In genomic region chr3:12658593-12659058, GRCh38 we compare ENCODE assay signal across 10 cellular contexts. TPM values are rescaled to one million over a fixed set of nuclear protein-coding genes. Genes with fewer than 3 reads are reported as not detected.
DNase-seq lines count a peak whose midpoint lies in the region; ATAC-seq and TF ChIP-seq lines count a peak whose summit lies in the region.
"Had no signal": no experiment of that assay in that cellular context is flagged by ENCODE, and none has a peak within 500 bp of the region (broad histone marks: within the 10 kb centered on the region; RNA-seq: fewer than 3 reads in every experiment).

No MANE protein-coding gene starts in this region.

- H3K27me3 Mint-ChIP-seq in activated naive CD4-positive, alpha-beta T cell treated with anti-CD3 and anti-CD28 coated beads for 36 hours (ENCODE audit: low read depth), result no peaks in the 10 kb centered on the region
- H3K27me3 Mint-ChIP-seq in activated naive CD4-positive, alpha-beta T cell treated with anti-CD3 and anti-CD28 coated beads, Interleukin-2, amount 10 ng/mL, durations not matched to agents 7 days and 5 days, result no peaks in the 10 kb centered on the region
- H3K27me3 Mint-ChIP-seq in activated T-helper 17 cell treated with anti-CD3 and anti-CD28 coated beads, Interleukin-2, amount 50 U/mL, for 72 hours, result no peaks in the 10 kb centered on the region

- no peak overlapping the region for H2AFZ ChIP-seq in hepatocyte

- no peaks in the 10 kb centered on the region for H3K9me3 Mint-ChIP-seq in activated naive CD4-positive, alpha-beta T cell treated with anti-CD3 and anti-CD28 coated beads for 36 hours
- no peaks in the 10 kb centered on the region for H3K9me3 Mint-ChIP-seq in activated naive CD4-positive, alpha-beta T cell treated with anti-CD3 and anti-CD28 coated beads, Interleukin-2, amount 10 ng/mL, durations not matched to agents 7 days and 5 days
- H3K9me3 Mint-ChIP-seq in activated T-helper 17 cell treated with anti-CD3 and anti-CD28 coated beads, Interleukin-2, amount 50 U/mL, for 72 hours, result no peaks in the 10 kb centered on the region

- peaks cover 32% of the 10 kb centered on the region for H3K4me1 ChIP-seq in hepatocyte (ENCODE audit: insufficient read depth)
- H3K4me1 ChIP-seq in testis, result peaks cover 23% of the 10 kb centered on the region

- peak overlapping the region; percentile 94 for H3K4me2 ChIP-seq in hepatocyte

- no peak for DNase-seq in activated naive CD4-positive, alpha-beta T cell treated with anti-CD3 and anti-CD28 coated beads for 36 hours
- no peak for DNase-seq in activated naive CD4-positive, alpha-beta T cell treated with anti-CD3 and anti-CD28 coated beads, Interleukin-2, amount 10 ng/mL, durations not matched to agents 7 days and 5 days
- DNase-seq in hepatocyte (ENCODE audit: low spot score) (no peak), testis (no peak), NCI-H2081 treated with DMSO at 0.1 percent for 48 hours (lab: John Stamatoyannopoulos, UW) (no peak), glomerular visceral epithelial cell (ENCODE audit: extremely low spot score) (no peak), cortex of kidney (lab: John Stamatoyannopoulos, UW) (no peak)
- DNase-seq: nucleus accumbens had no signal

- TF ChIP-seq POLR2A in testis (IDR thresholded peaks at IDR 0.05), result no peak

- peak overlapping the region; percentile 80 for H3K27ac ChIP-seq in hepatocyte
- H3K27ac ChIP-seq in testis, result peak overlapping the region; percentile 21 to 75
- H3K27ac ChIP-seq: BLaER1 had no signal

- intact Hi-C loops in activated naive CD4-positive, alpha-beta T cell treated with anti-CD3 and anti-CD28 coated beads for 36 hours (cut with micrococcal nuclease), result no loop called here
- intact Hi-C loops in testis (cut with DNase I; ENCODE audit: low total_unique reads), result no loop called here

- H3K9me2 ChIP-seq in hepatocyte (replicated peaks; ENCODE audit: insufficient read depth), result no peaks in the 10 kb centered on the region

- H3K36me3 Mint-ChIP-seq in activated naive CD4-positive, alpha-beta T cell treated with anti-CD3 and anti-CD28 coated beads for 36 hours (ENCODE audit: low read depth), result peaks cover 5% of the 10 kb centered on the region
- peaks cover 20% of the 10 kb centered on the region for H3K36me3 Mint-ChIP-seq in activated naive CD4-positive, alpha-beta T cell treated with anti-CD3 and anti-CD28 coated beads, Interleukin-2, amount 10 ng/mL, durations not matched to agents 7 days and 5 days
- peaks cover 23% of the 10 kb centered on the region for H3K36me3 Mint-ChIP-seq in activated T-helper 17 cell treated with anti-CD3 and anti-CD28 coated beads, Interleukin-2, amount 50 U/mL, for 72 hours (ENCODE audit: low read depth)

- H3K36me3 ChIP-seq in hepatocyte (replicated peaks; ENCODE audit: insufficient read depth, low read depth) (no peaks in the 10 kb centered on the region), testis (ENCODE audit: low read depth, missing control alignments) (no peaks in the 10 kb centered on the region)

- peaks cover 81% of the 10 kb centered on the region for H4K20me1 ChIP-seq in hepatocyte (ENCODE audit: insufficient read depth, poor library complexity, severe bottlenecking)

- TF ChIP-seq CTCF in hepatocyte (IDR thresholded peaks at IDR 0.05; ENCODE audit: poor library complexity), result no peak
- no peak for TF ChIP-seq CTCF in testis (IDR thresholded peaks at IDR 0.05)

- WGBS in hepatocyte (ENCODE audit: low lambda C conversion rate, missing lambda C conversion rate), result 48% methylated on average over 4 of the region's 4 CpGs
- WGBS in testis, 2 donors, result 39 to 47% methylated on average over 4 of the region's 4 CpGs

- peaks cover 57% of the 10 kb centered on the region for H3K4me1 Mint-ChIP-seq in activated naive CD4-positive, alpha-beta T cell treated with anti-CD3 and anti-CD28 coated beads for 36 hours (ENCODE audit: low read depth)
- H3K4me1 Mint-ChIP-seq in activated naive CD4-positive, alpha-beta T cell treated with anti-CD3 and anti-CD28 coated beads, Interleukin-2, amount 10 ng/mL, durations not matched to agents 7 days and 5 days, result peaks cover 44% of the 10 kb centered on the region
- H3K4me1 Mint-ChIP-seq in activated T-helper 17 cell treated with anti-CD3 and anti-CD28 coated beads, Interleukin-2, amount 50 U/mL, for 72 hours, result peaks cover 39% of the 10 kb centered on the region

- H3K9me3 ChIP-seq in hepatocyte (ENCODE audit: low read depth) (no peaks in the 10 kb centered on the region), testis (no peaks in the 10 kb centered on the region)

- H3K79me2 ChIP-seq in hepatocyte, result peaks cover 98% of the 10 kb centered on the region

- ATAC-seq in activated T-helper 17 cell treated with anti-CD3 and anti-CD28 coated beads, Interleukin-2, amount 50 U/mL, for 72 hours (replicated peaks), result peak; percentile 22

- peak overlapping the region; percentile 41 for H3K27ac Mint-ChIP-seq in activated naive CD4-positive, alpha-beta T cell treated with anti-CD3 and anti-CD28 coated beads for 36 hours
- no peak overlapping the region for H3K27ac Mint-ChIP-seq in activated naive CD4-positive, alpha-beta T cell treated with anti-CD3 and anti-CD28 coated beads, Interleukin-2, amount 10 ng/mL, durations not matched to agents 7 days and 5 days
- H3K27ac Mint-ChIP-seq in activated T-helper 17 cell treated with anti-CD3 and anti-CD28 coated beads, Interleukin-2, amount 50 U/mL, for 72 hours, result peak overlapping the region; percentile 85

- H3K4me3 Mint-ChIP-seq in activated naive CD4-positive, alpha-beta T cell treated with anti-CD3 and anti-CD28 coated beads for 36 hours, result no peak overlapping the region
- H3K4me3 Mint-ChIP-seq in activated naive CD4-positive, alpha-beta T cell treated with anti-CD3 and anti-CD28 coated beads, Interleukin-2, amount 10 ng/mL, durations not matched to agents 7 days and 5 days, result no peak overlapping the region
- peak overlapping the region; percentile 94 for H3K4me3 Mint-ChIP-seq in activated T-helper 17 cell treated with anti-CD3 and anti-CD28 coated beads, Interleukin-2, amount 50 U/mL, for 72 hours

- H3K27me3 ChIP-seq in hepatocyte (no peaks in the 10 kb centered on the region), testis (no peaks in the 10 kb centered on the region)
- H3K27me3 ChIP-seq: BLaER1 had no signal

- H3K4me3 ChIP-seq in hepatocyte (no peak overlapping the region), testis (no peak overlapping the region)
- H3K4me3 ChIP-seq: BLaER1 had no signal

- CTCF ChIA-PET in activated naive CD4-positive, alpha-beta T cell treated with anti-CD3 and anti-CD28 coated beads for 36 hours (lab: Charles Lee), result interaction anchor here (0.7 kb wide), 1 partner anchor 174 kb away, joined by 4 read pairs; the partner anchor contains the start of gene TSEN2
- CTCF ChIA-PET in activated naive CD4-positive, alpha-beta T cell treated with anti-CD3 and anti-CD28 coated beads, Interleukin-2, amount 10 ng/mL, durations not matched to agents 7 days and 5 days (lab: Charles Lee), result no interaction called here

RNA-seq across cellular contexts. Expression of gene RAF1, which starts 5.3 kb away (rescaled TPM):
- 10 to 100 TPM; 62.5 to 68.5 TPM for total RNA-seq in activated naive CD4-positive, alpha-beta T cell treated with anti-CD3 and anti-CD28 coated beads for 36 hours
- total RNA-seq in activated T-helper 17 cell treated with anti-CD3 and anti-CD28 coated beads, Interleukin-2, amount 50 U/mL, for 72 hours, result 10 to 100 TPM; 91.5 to 97.3 TPM
- total RNA-seq in hepatocyte, result 114 and 118 TPM in 2 replicates
- polyA plus RNA-seq in hepatocyte, result 78.0 and 79.8 TPM in 2 replicates
- 100 to 1,000 TPM; 133 to 138 TPM for total RNA-seq in testis
- polyA plus RNA-seq in testis (ENCODE audit: insufficient read depth, low read depth, low replicate concordance), result 68.7 TPM
